Comparison of ENCODE assay signal across 14 cellular contexts in the genomic region with DNA sequence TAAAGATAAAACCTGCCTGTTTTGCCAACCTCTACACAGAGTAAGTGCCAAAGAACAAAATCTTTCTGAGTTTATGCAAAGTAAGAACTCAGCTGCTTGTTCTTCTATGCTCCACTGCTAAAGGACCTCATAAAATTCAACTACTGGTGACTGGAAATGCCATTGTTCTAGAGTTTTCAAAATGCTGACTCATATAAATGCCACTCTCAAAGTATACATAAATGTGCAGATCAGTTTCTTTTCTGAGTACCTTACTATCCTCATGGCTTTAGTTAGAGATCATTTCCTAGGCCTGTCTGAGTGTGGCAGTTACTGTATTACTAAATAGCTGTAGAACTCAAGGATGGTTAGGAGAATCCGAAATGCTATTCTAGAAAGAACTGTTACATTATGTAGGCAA. TPM values are rescaled to one million over a fixed set of nuclear protein-coding genes. Genes with fewer than 3 reads are reported as not detected.
DNase-seq lines count a peak whose midpoint lies in the region; ATAC-seq, FAIRE-seq and TF ChIP-seq lines count a peak whose summit lies in the region.
"Had no signal": no experiment of that assay in that cellular context is flagged by ENCODE, and none has a peak within 500 bp of the region (broad histone marks: within the 10 kb centered on the region; RNA-seq: fewer than 3 reads in every experiment).

No MANE protein-coding gene starts in this region.

- FAIRE-seq in endothelial cell of umbilical vein (lab: Jason Lieb, UNC), result peak; percentile 69
- no peak for FAIRE-seq in urothelium cell line (lab: Jason Lieb, UNC)
- FAIRE-seq: frontal cortex had no signal

- H3K27me3 ChIP-seq in SJSA1 (replicated peaks) (no peaks in the 10 kb centered on the region), endothelial cell of umbilical vein (ENCODE audit: control insufficient read depth in 2 of 2, insufficient read depth in 2 of 2, low read length in 2 of 2) (no peaks in the 10 kb centered on the region), rectal smooth muscle tissue (ENCODE audit: control insufficient read depth, insufficient read depth, low read length) (no peaks in the 10 kb centered on the region), breast epithelium (no peaks in the 10 kb centered on the region)
- H3K27me3 ChIP-seq: left lung had no signal

- dilution Hi-C loops in endothelial cell of umbilical vein (cut with MboI; ENCODE audit: extremely low pct_ligation_motif_present, low sequenced_read_pairs), result no loop called here

- H3K9me3 ChIP-seq in SJSA1 (replicated peaks), result no peaks in the 10 kb centered on the region
- no peaks in the 10 kb centered on the region for H3K9me3 ChIP-seq in endothelial cell of umbilical vein (replicated peaks; ENCODE audit: control insufficient read depth, insufficient read depth, low read length)
- H3K9me3 ChIP-seq in breast epithelium, result no peaks in the 10 kb centered on the region
- H3K9me3 ChIP-seq: left lung had no signal

- H3K27ac ChIP-seq in SJSA1, result peak overlapping the region; percentile 23; the same call in 1 of the 2 replicates
- H3K27ac ChIP-seq in endothelial cell of umbilical vein (ENCODE audit: insufficient read depth, low read depth, low read length), result no peak overlapping the region
- peak overlapping the region; percentile 22 for H3K27ac ChIP-seq in rectal smooth muscle tissue (ENCODE audit: low read depth, low read length)
- H3K27ac ChIP-seq in breast epithelium, result no peak overlapping the region
- H3K27ac ChIP-seq: HL-60, left lung had no signal

- TF ChIP-seq CTCF in endothelial cell of umbilical vein (IDR thresholded peaks at IDR 0.05; ENCODE audit: extremely low read depth in 1 of 2, insufficient read depth in 1 of 2, low read depth in 1 of 2, low read length in 2 of 2), result no peak
- no peak for TF ChIP-seq CTCF in breast epithelium (IDR thresholded peaks at IDR 0.05)

- H3K79me2 ChIP-seq in endothelial cell of umbilical vein (ENCODE audit: control insufficient read depth, insufficient read depth, low read length), result no peaks in the 10 kb centered on the region

- H3K36me3 ChIP-seq in SJSA1 (peaks cover 13% of the 10 kb centered on the region), endothelial cell of umbilical vein (ENCODE audit: control insufficient read depth in 2 of 2, extremely low read depth in 1 of 2, insufficient read depth in 2 of 2, low read length in 2 of 2) (peaks cover 4 to 5% of the 10 kb centered on the region in 2 experiments), rectal smooth muscle tissue (ENCODE audit: control insufficient read depth, insufficient read depth, low read length) (no peaks in the 10 kb centered on the region), breast epithelium (no peaks in the 10 kb centered on the region)

- no peak for TF ChIP-seq POLR2A in endothelial cell of umbilical vein (IDR thresholded peaks at IDR 0.05; ENCODE audit: low read depth, low read length)
- no peak for TF ChIP-seq POLR2A in breast epithelium (IDR thresholded peaks at IDR 0.05)

- BruUV-seq in endothelial cell of umbilical vein (replicated peaks; lab: Mats Ljungman, UMichigan), result no TSS peak

- CTCF ChIA-PET in endothelial cell of umbilical vein (lab: Charles Lee), result interaction anchor here (1.0 to 2.7 kb wide), 10 partner anchors 9 to 1332 kb away, joined by 3 to 22 read pairs (median 4); no protein-coding TSS in a partner anchor

- H3K4me2 ChIP-seq in endothelial cell of umbilical vein (ENCODE audit: insufficient read depth, low read length), result no peak overlapping the region
- H3K4me2 ChIP-seq: smooth muscle cell had no signal

- no peak overlapping the region for H2AFZ ChIP-seq in endothelial cell of umbilical vein (ENCODE audit: low read depth, low read length)

- H3K4me3 ChIP-seq in SJSA1, result no peak overlapping the region
- no peak overlapping the region for H3K4me3 ChIP-seq in endothelial cell of umbilical vein (replicated peaks in 1 of 3; ENCODE audit: insufficient read depth in 1 of 3, low read depth in 1 of 3, low read length in 3 of 3)
- H3K4me3 ChIP-seq in rectal smooth muscle tissue (ENCODE audit: low read length), result no peak overlapping the region
- H3K4me3 ChIP-seq in breast epithelium, result no peak overlapping the region
- H3K4me3 ChIP-seq: left lung, smooth muscle cell had no signal

- peaks cover 26% of the 10 kb centered on the region for H3K4me1 ChIP-seq in SJSA1 (replicated peaks)
- peaks cover 5% of the 10 kb centered on the region for H3K4me1 ChIP-seq in endothelial cell of umbilical vein (ENCODE audit: control insufficient read depth, extremely low read depth, insufficient read depth, low read length)
- H3K4me1 ChIP-seq in rectal smooth muscle tissue (ENCODE audit: control insufficient read depth, insufficient read depth, low read length), result no peaks in the 10 kb centered on the region
- no peaks in the 10 kb centered on the region for H3K4me1 ChIP-seq in breast epithelium
- H3K4me1 ChIP-seq: left lung had no signal

- H3K9ac ChIP-seq in endothelial cell of umbilical vein (replicated peaks; ENCODE audit: extremely low read depth, insufficient read depth, low read length) (no peak overlapping the region), rectal smooth muscle tissue (ENCODE audit: low read length) (no peak overlapping the region)

- H4K20me1 ChIP-seq in endothelial cell of umbilical vein (replicated peaks; ENCODE audit: control insufficient read depth, extremely low read depth, insufficient read depth, low read length), result no peaks in the 10 kb centered on the region

- no peaks in the 10 kb centered on the region for H3K9me1 ChIP-seq in endothelial cell of umbilical vein (replicated peaks; ENCODE audit: control insufficient read depth, extremely low read depth, insufficient read depth, low read length)

- POLR2A ChIA-PET in endothelial cell of umbilical vein (lab: Charles Lee), result no interaction called here

- intact Hi-C loops in endothelial cell of umbilical vein (cut with micrococcal nuclease), result loop anchor here (1.0 to 2.0 kb wide), 5 partner anchors 46 to 183 kb away; a partner anchor contains a TSS
- intact Hi-C loops in breast epithelium (cut with DNase I; ENCODE audit: low total_unique reads), result no loop called here

- ATAC-seq in HG03135 (IDR thresholded peaks at IDR 0.05; ENCODE audit: unreplicated experiment), result no peak
- no peak for ATAC-seq in GM21367 (IDR thresholded peaks at IDR 0.05; ENCODE audit: unreplicated experiment)
- ATAC-seq: T-cell had no signal

- peak; percentile 56 for DNase-seq in DMS79 treated with DMSO at 0.1 percent for 48 hours (lab: John Stamatoyannopoulos, UW)
- peak in 1 of 2 experiments; percentile 50 for DNase-seq in SJSA1 (ENCODE audit: low read depth in 1 of 2, low spot score in 2 of 2)
- peak; percentile 52 for DNase-seq in endothelial cell of umbilical vein (ENCODE audit: low read depth, low spot score)
- DNase-seq in breast epithelium (ENCODE audit: low spot score in 2 of 2), result no peak
- no peak for DNase-seq in urothelium cell line (ENCODE audit: low spot score)
- DNase-seq: KG1, left lung had no signal

TF ChIP-seq in endothelial cell of umbilical vein, 7 proteins besides CTCF, POLR2A, EP300 and RAD21:
- TF ChIP-seq GATA2 (IDR thresholded peaks at IDR 0.05; ENCODE audit: insufficient read depth, insufficient read length, low read depth, low read length), result no peak
- TF ChIP-seq FOS (IDR thresholded peaks at IDR 0.05; ENCODE audit: borderline replicate concordance, insufficient read depth, low read length), result no peak
- TF ChIP-seq POLR2AphosphoS5 (IDR thresholded peaks at IDR 0.05; ENCODE audit: insufficient read depth, low read depth, low read length), result no peak
- TF ChIP-seq, protein P1, sequence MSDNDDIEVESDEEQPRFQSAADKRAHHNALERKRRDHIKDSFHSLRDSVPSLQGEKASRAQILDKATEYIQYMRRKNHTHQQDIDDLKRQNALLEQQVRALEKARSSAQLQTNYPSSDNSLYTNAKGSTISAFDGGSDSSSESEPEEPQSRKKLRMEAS (IDR thresholded peaks at IDR 0.05; ENCODE audit: insufficient read depth, insufficient read length), result no peak
- TF ChIP-seq EZH2 (IDR thresholded peaks at IDR 0.05; ENCODE audit: borderline replicate concordance, low read depth, low read length, severe bottlenecking), result no peak
- no peak for TF ChIP-seq MYC (IDR thresholded peaks at IDR 0.05; ENCODE audit: low read depth, low read length)
- no peak for TF ChIP-seq JUN (IDR thresholded peaks at IDR 0.05; ENCODE audit: borderline replicate concordance, insufficient read depth, insufficient read length, low read depth)

RNA-seq across cellular contexts. Expression of a gene that starts 45.6 kb away (rescaled TPM):
- total RNA-seq in SJSA1 (2014; rRNA removed; shearing (Covaris generic)), result 21.2 and 23.0 TPM in 2 replicates
- 39.5 and 39.7 TPM in 2 replicates for total RNA-seq in endothelial cell of umbilical vein
- polyA plus RNA-seq in endothelial cell of umbilical vein, result 41.4 and 44.0 TPM in 2 replicates
- polyA plus RNA-seq in endothelial cell of umbilical vein (2011; cell fraction: cytosol; rRNA removed), result 44.7 and 45.8 TPM in 2 replicates
- 16.9 and 20.0 TPM in 2 replicates for polyA plus RNA-seq in endothelial cell of umbilical vein (2011; cell fraction: nucleus; rRNA removed)
- polyA plus RNA-seq in endothelial cell of umbilical vein (2012), result 32.9 and 34.9 TPM in 2 replicates
- 21.3 and 24.0 TPM in 2 replicates for polyA minus RNA-seq in endothelial cell of umbilical vein
- polyA minus RNA-seq in endothelial cell of umbilical vein (2011; cell fraction: cytosol; rRNA and poly(A)+ RNA removed), result 12.3 TPM
- 14.3 and 18.3 TPM in 2 replicates for polyA minus RNA-seq in endothelial cell of umbilical vein (2011; cell fraction: nucleus; rRNA and poly(A)+ RNA removed)
- total RNA-seq in breast epithelium, result 10 to 100 TPM; 24.4 to 38.0 (median 25.0) TPM

RNA-seq across cellular contexts. Expression of a gene that starts 46.1 kb away (rescaled TPM):
- total RNA-seq in SJSA1 (2014; rRNA removed; shearing (Covaris generic)), result 6.8 and 13.3 TPM in 2 replicates
- total RNA-seq in endothelial cell of umbilical vein (19.6 and 20.5 TPM in 2 replicates), breast epithelium (10 to 100 TPM; 12.0 to 29.6 (median 24.3) TPM)
- 17.9 and 20.2 TPM in 2 replicates for polyA plus RNA-seq in endothelial cell of umbilical vein
- 19.3 and 20.3 TPM in 2 replicates for polyA plus RNA-seq in endothelial cell of umbilical vein (2011; cell fraction: cytosol; rRNA removed)
- polyA plus RNA-seq in endothelial cell of umbilical vein (2011; cell fraction: nucleus; rRNA removed), result 16.0 and 17.0 TPM in 2 replicates
- polyA plus RNA-seq in endothelial cell of umbilical vein (2012), result 12.8 and 19.2 TPM in 2 replicates
- polyA minus RNA-seq in endothelial cell of umbilical vein, result 53.7 and 58.3 TPM in 2 replicates
- 15.0 TPM for polyA minus RNA-seq in endothelial cell of umbilical vein (2011; cell fraction: cytosol; rRNA and poly(A)+ RNA removed)
- polyA minus RNA-seq in endothelial cell of umbilical vein (2011; cell fraction: nucleus; rRNA and poly(A)+ RNA removed), result 54.7 and 59.2 TPM in 2 replicates

Comparison
In these comparisons a context has a peak if more than half of its experiments do, and no peak if none do; other contexts are left out.
1. DNase-seq: peak in DMS79 treated with DMSO at 0.1 percent for 48 hours (single experiment) and endothelial cell of umbilical vein (single experiment); none in breast epithelium (0 of 2) and urothelium cell line (single experiment).
2. H3K27ac ChIP-seq: peak in SJSA1 (single experiment) and rectal smooth muscle tissue (single experiment); none in endothelial cell of umbilical vein (single experiment) and breast epithelium (0 of 2).